27 cellular contexts compared by ENCODE assay signal in genomic region chr6:134891633-134892032, GRCh38. TPM values are rescaled to one million over a fixed set of nuclear protein-coding genes. Genes with fewer than 3 reads are reported as not detected.
"Had no signal": no experiment of that assay in that cellular context is flagged by ENCODE, and none has a peak within 500 bp of the region (broad histone marks: within the 10 kb centered on the region; RNA-seq: fewer than 3 reads in every experiment).

No MANE protein-coding gene starts in this region.

- H3K36me3 ChIP-seq: stomach, suprapubic skin, thoracic aorta, thyroid gland, tibial artery, tibial nerve, transverse colon, upper lobe of left lung, upper lobe of right lung, uterus, vagina had no signal

- H3K27me3 ChIP-seq: stomach, testis, thyroid gland, tibial artery, tibial nerve, transverse colon, upper lobe of left lung, upper lobe of right lung, uterus, vagina had no signal

- H3K4me3 ChIP-seq: stomach, suprapubic skin, testis, thoracic aorta, thyroid gland, tibial artery, tibial nerve, transverse colon, upper lobe of left lung, upper lobe of right lung, uterus, vagina had no signal

- H3K27ac ChIP-seq: stomach, suprapubic skin, testis, thoracic aorta, thyroid gland, tibial artery, tibial nerve, transverse colon, upper lobe of left lung, upper lobe of right lung, uterus, vagina had no signal

- DNase-seq: stimulated activated CD4-positive, alpha-beta T cell treated with anti-CD3 and anti-CD28 coated beads, Interleukin-2, amount 100 ng/mL, for 48 hours; stimulated activated CD4-positive, alpha-beta T cell treated with anti-CD3 and anti-CD28 coated beads, Interleukin-4, amount 100 ng/mL, for 1 hour; stimulated activated CD4-positive, alpha-beta T cell treated with anti-CD3 and anti-CD28 coated beads, Interleukin-4, amount 100 ng/mL, for 24 hours; stimulated activated CD4-positive, alpha-beta T cell treated with anti-CD3 and anti-CD28 coated beads, Interleukin-4, amount 100 ng/mL, for 4 hours; stimulated activated CD8-positive, alpha-beta memory T cell treated with anti-CD3 and anti-CD28 coated beads, Interleukin-4, amount 100 ng/mL, for 48 hours; stimulated activated naive B cell treated with anti-CD40 and anti-IgM and Interleukin-4, amounts not matched to agents 10 μg/mL and 1 μg/mL and 100 μg/mL, for 72 hours; stimulated activated naive CD4-positive, alpha-beta T cell; stimulated activated naive CD4-positive, alpha-beta T cell treated with Interleukin-2 at 50 U/mL for 16 hours; stimulated activated naive CD8-positive, alpha-beta T cell treated with anti-CD3 and anti-CD28 coated beads, Interleukin-15, amount 100 ng/mL, for 72 hours; stimulated activated naive CD8-positive, alpha-beta T cell treated with anti-CD3 and anti-CD28 coated beads, Interleukin-15, Interleukin-2, amounts not matched to agents 100 U/mL and 50 U/mL, for 24 hours; stomach; substantia nigra; testis; thyroid gland; tibial artery; transverse colon; trophoblast cell; upper lobe of left lung; upper lobe of right lung; uterus had no signal

- H3K4me1 ChIP-seq: stomach, suprapubic skin, testis, tibial artery, tibial nerve, transverse colon, upper lobe of left lung, upper lobe of right lung, uterus, vagina had no signal

- FAIRE-seq: urothelium cell line had no signal

- H3K9me3 ChIP-seq: suprapubic skin, testis, thoracic aorta, thyroid gland, tibial artery, transverse colon, upper lobe of right lung, uterus had no signal

- ATAC-seq: stimulated activated effector memory CD8-positive, alpha-beta T cell treated with anti-CD3 and anti-CD28 coated beads, Interleukin-12 subunit alpha, Interleukin-12 subunit beta, amount 100 ng/mL, for 72 hours; stimulated activated memory B cell treated with anti-CD40 and anti-IgM and Interleukin-4, amounts not matched to agents 10 μg/mL and 1 μg/mL and 100 μg/mL, for 72 hours; stimulated activated naive B cell treated with anti-CD40 and anti-IgM and Interleukin-4, amounts not matched to agents 10 μg/mL and 1 μg/mL and 100 μg/mL, for 72 hours; stimulated activated naive CD8-positive, alpha-beta T cell treated with anti-CD3 and anti-CD28 coated beads, Interleukin-15, amount 100 ng/mL, for 72 hours; stimulated activated naive CD8-positive, alpha-beta T cell treated with anti-CD3 and anti-CD28 coated beads, Interleukin-15, Interleukin-2, amounts not matched to agents 100 U/mL and 50 U/mL, for 24 hours; upper lobe of right lung had no signal

RNA-seq across cellular contexts. Expression of gene ALDH8A1, which starts 58.3 kb away (rescaled TPM):
- total RNA-seq: vagina had no signal
